ENCODE assay signal across 10 cellular contexts in the genomic region with DNA sequence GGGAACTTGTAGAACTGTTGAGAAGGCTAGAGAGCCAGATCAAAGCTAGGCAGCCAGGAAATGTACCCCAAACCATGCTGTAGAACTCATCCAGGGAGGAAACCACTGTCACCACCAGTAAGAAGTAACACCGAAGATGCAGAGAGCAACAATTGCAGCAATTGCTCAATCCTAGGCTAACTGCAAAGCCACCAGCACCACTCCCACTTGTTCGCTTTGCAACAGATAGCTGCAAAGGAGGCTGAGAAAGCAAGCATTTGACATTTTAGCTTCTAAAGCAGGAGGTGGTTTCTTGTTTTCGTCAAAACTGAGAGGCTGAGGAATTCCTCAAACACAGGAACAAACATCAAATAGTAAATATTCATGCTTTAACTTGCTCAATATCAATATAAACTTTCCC. TPM values are rescaled to one million over a fixed set of nuclear protein-coding genes. Genes with fewer than 3 reads are reported as not detected.
"Had no signal": no experiment of that assay in that cellular context is flagged by ENCODE, and none has a peak within 500 bp of the region (broad histone marks: within the 10 kb centered on the region; RNA-seq: fewer than 3 reads in every experiment).

No MANE protein-coding gene starts in this region.

RNA-seq across cellular contexts. Expression of a gene that starts 1.8 kb away (rescaled TPM):
- total RNA-seq: OCI-LY7, PC-3, PC-9, Peyer's patch, Right ventricle myocardium inferior, Right ventricle myocardium superior, RPMI7951, SJCRH30, SJSA1, SK-MEL-5 had no signal
